In genomic region chr14:76829016-76829365, GRCh38 we compare ENCODE assay signal across 17 cellular contexts. TPM values are rescaled to one million over a fixed set of nuclear protein-coding genes. Genes with fewer than 3 reads are reported as not detected.
DNase-seq lines count a peak whose midpoint lies in the region; ATAC-seq and TF ChIP-seq lines count a peak whose summit lies in the region.
"Had no signal": no experiment of that assay in that cellular context is flagged by ENCODE, and none has a peak within 500 bp of the region (broad histone marks: within the 10 kb centered on the region; RNA-seq: fewer than 3 reads in every experiment).

No MANE protein-coding gene starts in this region.

- H3K4me1 Mint-ChIP-seq in neural progenitor cell = peaks cover 17% of the 10 kb centered on the region
- no peaks in the 10 kb centered on the region for H3K4me1 Mint-ChIP-seq in CD4-positive, alpha-beta memory T cell

- H3K4me1 ChIP-seq in breast epithelium = peaks cover 0 to 14% of the 10 kb centered on the region in 2 donors
- peaks cover 21% of the 10 kb centered on the region for H3K4me1 ChIP-seq in neural progenitor cell
- peaks cover 8% of the 10 kb centered on the region for H3K4me1 ChIP-seq in vagina
- no peaks in the 10 kb centered on the region for H3K4me1 ChIP-seq in CD4-positive, alpha-beta memory T cell (ENCODE audit: insufficient read depth, low read length)

- H3K27me3 ChIP-seq in breast epithelium (no peaks in the 10 kb centered on the region), neural progenitor cell (no peaks in the 10 kb centered on the region), vagina (no peaks in the 10 kb centered on the region)
- H3K27me3 ChIP-seq in CD4-positive, alpha-beta memory T cell (ENCODE audit: insufficient read depth, low read length) = no peaks in the 10 kb centered on the region
- H3K27me3 ChIP-seq: ovary, thyroid gland had no signal

- TF ChIP-seq CTCF in breast epithelium (IDR thresholded peaks at IDR 0.05) (no peak), neural progenitor cell (IDR thresholded peaks at IDR 0.05) (no peak), vagina (IDR thresholded peaks at IDR 0.05) (no peak)

- peaks cover 7% of the 10 kb centered on the region for H3K27me3 Mint-ChIP-seq in neural progenitor cell (ENCODE audit: insufficient read depth, low read depth)
- peaks cover 2 to 8% of the 10 kb centered on the region in 2 donors for H3K27me3 Mint-ChIP-seq in CD4-positive, alpha-beta memory T cell

- H3K4me2 ChIP-seq in neural progenitor cell = no peak overlapping the region
- H3K4me2 ChIP-seq: SK-N-SH had no signal

- no peaks in the 10 kb centered on the region for H3K79me2 ChIP-seq in neural progenitor cell (ENCODE audit: low read depth)

- no peak overlapping the region for H3K4me3 Mint-ChIP-seq in neural progenitor cell
- no peak overlapping the region for H3K4me3 Mint-ChIP-seq in CD4-positive, alpha-beta memory T cell
- H3K4me3 Mint-ChIP-seq: activated CD4-positive, alpha-beta memory T cell treated with anti-CD3 and anti-CD28 coated beads for 36 hours had no signal

- peak overlapping the region; percentile 81 to 90 for H3K27ac ChIP-seq in breast epithelium
- no peak overlapping the region for H3K27ac ChIP-seq in neural progenitor cell
- H3K27ac ChIP-seq in vagina = no peak overlapping the region
- H3K27ac ChIP-seq in CD4-positive, alpha-beta memory T cell (ENCODE audit: low read depth, low read length) = no peak overlapping the region
- H3K27ac ChIP-seq: thyroid gland had no signal

- TF ChIP-seq POLR2A in breast epithelium (IDR thresholded peaks at IDR 0.05) (no peak), vagina (IDR thresholded peaks at IDR 0.05) (no peak)

- peaks cover 2% of the 10 kb centered on the region for H3K36me3 Mint-ChIP-seq in neural progenitor cell
- no peaks in the 10 kb centered on the region for H3K36me3 Mint-ChIP-seq in CD4-positive, alpha-beta memory T cell
- H3K36me3 Mint-ChIP-seq: activated CD4-positive, alpha-beta memory T cell treated with anti-CD3 and anti-CD28 coated beads for 36 hours had no signal

- peak overlapping the region; percentile 57 for H3K27ac Mint-ChIP-seq in neural progenitor cell
- H3K27ac Mint-ChIP-seq in CD4-positive, alpha-beta memory T cell = no peak overlapping the region
- H3K27ac Mint-ChIP-seq: activated CD4-positive, alpha-beta memory T cell treated with anti-CD3 and anti-CD28 coated beads for 36 hours had no signal

- DNase-seq in Daoy (ENCODE audit: low read depth) = peak; percentile 33
- no peak for DNase-seq in breast epithelium (ENCODE audit: low spot score in 2 of 2)
- DNase-seq in head of caudate nucleus = peak in 32 of 42 donors; percentile 21 to 76 (median 48)
- DNase-seq in neural progenitor cell (ENCODE audit: low spot score) = no peak
- no peak for DNase-seq in vagina (ENCODE audit: extremely low spot score in 2 of 2)
- no peak for DNase-seq in CD4-positive, alpha-beta memory T cell
- DNase-seq in dedifferentiated amniotic fluid mesenchymal stem cell (ENCODE audit: extremely low spot score) = no peak
- DNase-seq: ACHN; activated CD4-positive, alpha-beta memory T cell treated with anti-CD3 and anti-CD28 coated beads for 36 hours; NCI-H187 treated with DMSO at 0.1 percent for 48 hours; NCI-H510A treated with DMSO at 0.1 percent for 48 hours; ovary; SK-N-SH had no signal

- H3K9ac ChIP-seq in neural progenitor cell = no peak overlapping the region
- H3K9ac ChIP-seq: SK-N-SH had no signal

- H3K4me3 ChIP-seq in breast epithelium = no peak overlapping the region
- H3K4me3 ChIP-seq in neural progenitor cell = no peak overlapping the region
- H3K4me3 ChIP-seq in vagina = no peak overlapping the region
- no peak overlapping the region for H3K4me3 ChIP-seq in CD4-positive, alpha-beta memory T cell (ENCODE audit: low read length in 2 of 2)
- H3K4me3 ChIP-seq: thyroid gland had no signal

- H3K9me3 ChIP-seq in breast epithelium = no peaks in the 10 kb centered on the region
- H3K9me3 ChIP-seq in neural progenitor cell (ENCODE audit: low read depth) = no peaks in the 10 kb centered on the region
- no peaks in the 10 kb centered on the region for H3K9me3 ChIP-seq in vagina
- no peaks in the 10 kb centered on the region for H3K9me3 ChIP-seq in CD4-positive, alpha-beta memory T cell (ENCODE audit: control insufficient read depth in 1 of 2, low read length in 2 of 2)
- H3K9me3 ChIP-seq: ovary, SK-N-SH, thyroid gland had no signal

- H2AFZ ChIP-seq in neural progenitor cell (replicated peaks) = peak overlapping the region; percentile 74

- no peaks in the 10 kb centered on the region for H3K36me3 ChIP-seq in breast epithelium
- no peaks in the 10 kb centered on the region for H3K36me3 ChIP-seq in neural progenitor cell
- no peaks in the 10 kb centered on the region for H3K36me3 ChIP-seq in vagina
- no peaks in the 10 kb centered on the region for H3K36me3 ChIP-seq in CD4-positive, alpha-beta memory T cell (ENCODE audit: insufficient read depth, low read length)
- H3K36me3 ChIP-seq: ovary, thyroid gland had no signal

- no peaks in the 10 kb centered on the region for H3K9me3 Mint-ChIP-seq in neural progenitor cell
- H3K9me3 Mint-ChIP-seq in CD4-positive, alpha-beta memory T cell = peaks cover 0 to 3% (median 0%) of the 10 kb centered on the region in 8 donors
- H3K9me3 Mint-ChIP-seq: activated CD4-positive, alpha-beta memory T cell treated with anti-CD3 and anti-CD28 coated beads for 36 hours had no signal

- POLR2A ChIA-PET in CD4-positive, alpha-beta memory T cell (lab: Charles Lee; ENCODE audit: partially characterized antibody) = no interaction called here

- intact Hi-C loops in breast epithelium (cut with DNase I; ENCODE audit: low total_unique reads) = no loop called here
- intact Hi-C loops in head of caudate nucleus (cut with DNase I) = no loop called here
- intact Hi-C loops in vagina (cut with DNase I) = no loop called here
- intact Hi-C loops in CD4-positive, alpha-beta memory T cell (cut with micrococcal nuclease) = no loop called here

- no peaks in the 10 kb centered on the region for H4K20me1 ChIP-seq in neural progenitor cell (ENCODE audit: low read depth)

- no peaks in the 10 kb centered on the region for H3F3A ChIP-seq in neural progenitor cell (ENCODE audit: low read depth)

- ATAC-seq in GM21723 (IDR thresholded peaks at IDR 0.05; ENCODE audit: unreplicated experiment) = no peak

- CTCF ChIA-PET in CD4-positive, alpha-beta memory T cell (lab: Charles Lee; ENCODE audit: partially characterized antibody) = no interaction called here

RNA-seq across cellular contexts. Expression of gene LRRC74A, which starts 2.8 kb away (rescaled TPM):
- not detected in 2 replicates for total RNA-seq in Daoy (2014; rRNA removed; shearing (Covaris generic))
- total RNA-seq in breast epithelium (not detected), neural progenitor cell (ENCODE audit: low replicate concordance) (not detected in 2 replicates), vagina (not detected)
- not detected for total RNA-seq in CD4-positive, alpha-beta memory T cell
- polyA plus RNA-seq in CD4-positive, alpha-beta memory T cell = not detected
- total RNA-seq: activated CD4-positive, alpha-beta memory T cell treated with anti-CD3 and anti-CD28 coated beads for 36 hours; mononuclear cell; thyroid gland had no signal
- polyA plus RNA-seq: adipose tissue, SK-N-SH had no signal

RNA-seq across cellular contexts. Expression of gene ANGEL1, which starts 16.3 kb away (rescaled TPM):
- total RNA-seq in Daoy (2014; rRNA removed; shearing (Covaris generic)) = 7.4 and 9.6 TPM in 2 replicates
- total RNA-seq in breast epithelium = 10 to 100 TPM; 18.6 to 30.5 (median 24.7) TPM
- total RNA-seq in neural progenitor cell (ENCODE audit: low replicate concordance) = 23.2 and 28.7 TPM in 2 replicates
- 13.0 TPM for total RNA-seq in vagina
- total RNA-seq in CD4-positive, alpha-beta memory T cell = 10 to 100 TPM; 26.1 to 28.0 TPM
- 10 to 100 TPM; 17.9 to 32.0 TPM for polyA plus RNA-seq in CD4-positive, alpha-beta memory T cell

Comparison
In these comparisons a context has a peak if more than half of its experiments do, and no peak if none do; other contexts are left out.
1. DNase-seq: peak in Daoy (single experiment) and head of caudate nucleus (32 of 42); none in breast epithelium (0 of 2), neural progenitor cell (single experiment), vagina (0 of 2), CD4-positive, alpha-beta memory T cell (0 of 5) and dedifferentiated amniotic fluid mesenchymal stem cell (single experiment).
2. H3K27ac ChIP-seq: peak in breast epithelium (2 of 2); none in neural progenitor cell (single experiment), vagina (single experiment) and CD4-positive, alpha-beta memory T cell (single experiment).